In the genomic region with DNA sequence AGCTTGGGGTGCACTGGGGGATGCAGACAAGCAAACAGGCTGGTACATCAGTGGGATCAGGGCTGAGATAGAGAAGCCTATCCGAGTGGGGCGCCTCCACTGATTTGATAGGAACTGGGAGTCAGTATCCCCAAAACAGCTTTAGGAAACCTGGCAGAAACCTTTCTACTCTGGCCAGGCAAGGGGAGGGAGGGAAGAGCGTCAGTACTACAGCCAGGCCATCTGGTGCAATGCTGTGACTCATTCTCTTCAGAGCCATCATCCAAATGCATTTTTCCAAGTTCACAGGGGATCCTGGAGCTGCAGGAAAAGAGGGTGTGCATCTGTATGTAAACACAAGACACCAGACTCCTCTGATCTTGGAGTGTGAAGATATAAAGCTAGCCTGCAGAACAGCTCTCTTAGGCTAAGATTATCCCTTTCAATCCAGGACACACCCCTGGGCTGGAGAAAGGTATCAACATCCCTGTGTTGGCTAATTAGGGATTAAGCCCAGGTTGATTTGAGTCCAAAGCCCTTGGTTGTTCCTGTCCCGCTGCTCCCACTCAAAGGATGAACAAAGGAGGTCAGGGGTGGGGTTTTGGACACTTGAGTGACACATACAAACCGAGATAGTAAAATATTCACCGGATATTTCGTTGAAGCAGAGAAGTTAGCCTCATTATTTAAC, we compare ENCODE assay signal across 9 cellular contexts. TPM values are rescaled to one million over a fixed set of nuclear protein-coding genes. Genes with fewer than 3 reads are reported as not detected.
DNase-seq lines count a peak whose midpoint lies in the region; ATAC-seq, FAIRE-seq and TF ChIP-seq lines count a peak whose summit lies in the region.
"Had no signal": no experiment of that assay in that cellular context is flagged by ENCODE, and none has a peak within 500 bp of the region (broad histone marks: within the 10 kb centered on the region; RNA-seq: fewer than 3 reads in every experiment).

No MANE protein-coding gene starts in this region.

- H3K36me3 ChIP-seq in heart left ventricle: no peaks in the 10 kb centered on the region

- no peaks in the 10 kb centered on the region for H3K9me3 ChIP-seq in heart left ventricle

- TF ChIP-seq CTCF in HFFc6 (IDR thresholded peaks at IDR 0.05) (no peak), heart left ventricle (IDR thresholded peaks at IDR 0.05) (no peak)

- WGBS in heart left ventricle, 4 donors: 70 to 88% (median 81%) methylated on average over 5 to 7 of the region's 7 CpGs

- H3K9me3 Mint-ChIP-seq in HFFc6: no peaks in the 10 kb centered on the region

- H3K27ac ChIP-seq in heart left ventricle: peak overlapping the region in 1 of 12 donors; percentile 13

- peak; percentile 93 for FAIRE-seq in urothelium cell line (lab: Jason Lieb, UNC)

- H3K4me1 ChIP-seq in heart left ventricle: peaks cover 0 to 6% (median under 1%) of the 10 kb centered on the region in 12 donors

- peak; percentile 79 for DNase-seq in HFFc6
- peak; percentile 74 for DNase-seq in astrocyte of the hippocampus (ENCODE audit: low read depth, low spot score)
- no peak for DNase-seq in heart left ventricle
- peak; percentile 76 for DNase-seq in urothelium cell line (ENCODE audit: low spot score)
- no peak for DNase-seq in SW 1271 (lab: John Stamatoyannopoulos, UW)
- no peak for DNase-seq in RPMI8226
- DNase-seq: NK-92 treated with Interleukin-12 subunit alpha and Interleukin-12 subunit beta, amount 100 ng/mL, for 24 hours had no signal

- peak; percentile 59 to 76 (median 65) for ATAC-seq in heart left ventricle
- no peak for ATAC-seq in HG02938 (IDR thresholded peaks at IDR 0.05; ENCODE audit: unreplicated experiment)

- H3K27ac Mint-ChIP-seq in HFFc6: peak overlapping the region; percentile 62

- H3K4me3 Mint-ChIP-seq in HFFc6: no peak overlapping the region

- H3K36me3 Mint-ChIP-seq in HFFc6 (ENCODE audit: low read depth): no peaks in the 10 kb centered on the region

- H3K4me3 ChIP-seq in heart left ventricle: no peak overlapping the region

- peaks cover 73% of the 10 kb centered on the region for H3K4me1 Mint-ChIP-seq in HFFc6 (ENCODE audit: low read depth)

- peaks cover under 1% of the 10 kb centered on the region; the same call in 1 of the 2 replicates for H3K27me3 Mint-ChIP-seq in HFFc6 (ENCODE audit: insufficient read depth)

- no peaks in the 10 kb centered on the region for H3K27me3 ChIP-seq in heart left ventricle

- intact Hi-C loops in heart left ventricle (cut with DNase I): no loop called here

- TF ChIP-seq POLR2A in heart left ventricle (IDR thresholded peaks at IDR 0.05): no peak

RNA-seq across cellular contexts. Expression of a gene that starts 9.3 kb away (rescaled TPM):
- 1 to 10 TPM; 5.5 to 7.2 (median 6.4) TPM for total RNA-seq in HFFc6 (2021; fragmentation: NEBNext Ultra II Directional; extraction: Animal tissue kit (Norgen Biotek cat#: 25700))
- 10 to 100 TPM in 2 of 9 donors, 1 to 10 TPM in 6, under 1 TPM in 1; 0.96 to 81.1 (median 5.5) TPM for total RNA-seq in heart left ventricle
- 10 to 100 TPM in 1 of 2 donors, 1 to 10 TPM in 1; 5.0 to 12.0 TPM for polyA plus RNA-seq in heart left ventricle
- total RNA-seq: epithelial cell of proximal tubule had no signal

Comparison
In these comparisons a context has a peak if more than half of its experiments do, and no peak if none do; other contexts are left out.
1. DNase-seq: peak in HFFc6 (single experiment), astrocyte of the hippocampus (single experiment) and urothelium cell line (single experiment); none in heart left ventricle (0 of 5), SW 1271 (0 of 2) and RPMI8226 (single experiment).